In the genomic region with DNA sequence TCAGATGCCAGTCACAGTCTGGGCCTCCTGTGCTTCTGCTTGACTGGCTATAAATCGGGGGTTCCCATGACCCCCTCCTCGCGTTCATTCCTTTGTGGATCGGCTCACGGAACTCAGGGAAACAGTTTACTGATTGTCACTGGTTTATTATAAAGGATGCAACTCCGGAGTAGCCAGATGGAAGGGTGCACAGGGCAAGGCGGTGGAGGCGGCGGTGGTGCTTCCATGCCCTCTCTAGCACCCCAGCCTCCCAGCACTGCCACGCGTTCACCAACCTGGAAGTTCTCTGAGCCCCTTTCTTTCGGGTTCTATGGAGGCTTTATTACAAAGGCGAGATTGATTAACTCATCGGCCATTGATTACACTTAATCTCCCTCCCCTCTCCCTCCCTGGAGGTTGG, we compare ENCODE assay signal across 21 cellular contexts. TPM values are rescaled to one million over a fixed set of nuclear protein-coding genes. Genes with fewer than 3 reads are reported as not detected.
DNase-seq lines count a peak whose midpoint lies in the region; ATAC-seq, FAIRE-seq and TF ChIP-seq lines count a peak whose summit lies in the region.
"Had no signal": no experiment of that assay in that cellular context is flagged by ENCODE, and none has a peak within 500 bp of the region (broad histone marks: within the 10 kb centered on the region; RNA-seq: fewer than 3 reads in every experiment).

No MANE protein-coding gene starts in this region.

- no peaks in the 10 kb centered on the region for H3K9me3 ChIP-seq in CD4-positive, alpha-beta T cell (ENCODE audit: control insufficient read depth, low read length)
- H3K9me3 ChIP-seq in kidney (ENCODE audit: control insufficient read depth in 1 of 2, low read length in 2 of 2), result no peaks in the 10 kb centered on the region
- no peaks in the 10 kb centered on the region for H3K9me3 ChIP-seq in psoas muscle
- H3K9me3 ChIP-seq in esophagus muscularis mucosa, result no peaks in the 10 kb centered on the region

- ATAC-seq in CD4-positive, alpha-beta T cell (ENCODE audit: poor library complexity), result no peak
- ATAC-seq in psoas muscle (peak in 1 of 4 donors; percentile 10), GM21367 (IDR thresholded peaks at IDR 0.05; ENCODE audit: unreplicated experiment) (no peak)

- H3K4me3 Mint-ChIP-seq in activated T-cell treated with anti-CD3 and anti-CD28 coated beads, Interleukin-2, amount 50 U/mL, for 24 hours, result no peak overlapping the region
- H3K4me3 Mint-ChIP-seq in CD4-positive, alpha-beta T cell, result no peak overlapping the region
- H3K4me3 Mint-ChIP-seq: H9 had no signal

- no peak overlapping the region for H3K4me3 ChIP-seq in kidney (ENCODE audit: low read length in 2 of 2)
- no peak overlapping the region for H3K4me3 ChIP-seq in psoas muscle
- no peak overlapping the region for H3K4me3 ChIP-seq in esophagus muscularis mucosa

- DNase-seq in activated T-cell treated with anti-CD3 and anti-CD28 coated beads, Interleukin-2, amount 50 U/mL, for 24 hours, result no peak
- no peak for DNase-seq in activated T-cell treated with anti-CD3 and anti-CD28 coated beads, Interleukin-2, amount 50 U/mL, for 48 hours
- no peak for DNase-seq in CD4-positive, alpha-beta T cell
- DNase-seq in kidney (peak; percentile 25), psoas muscle (no peak), frontal cortex (ENCODE audit: low spot score in 2 of 2) (no peak), esophagus muscularis mucosa (ENCODE audit: extremely low spot score) (no peak)
- DNase-seq: 8988T, COR-L47, DMS 273 treated with DMSO at 0.1 percent for 48 hours, DND-41, H9, Karpas-422, NCI-H1417 treated with DMSO at 0.1 percent for 48 hours, NCI-H1930, NCI-H226, NCI-H524, NCI-H82, OCI-M1 had no signal

- no peak for TF ChIP-seq CTCF in CD4-positive, alpha-beta T cell (IDR thresholded peaks at IDR 0.05)
- TF ChIP-seq CTCF in kidney (IDR thresholded peaks at IDR 0.05; ENCODE audit: borderline replicate concordance, extremely low read depth, insufficient read depth) (no peak), psoas muscle (IDR thresholded peaks at IDR 0.05) (no peak), esophagus muscularis mucosa (IDR thresholded peaks at IDR 0.05) (no peak)

- H3K4me1 ChIP-seq in kidney (ENCODE audit: control insufficient read depth in 1 of 2, insufficient read depth in 1 of 2, low read depth in 1 of 2, low read length in 2 of 2), result peaks cover 0 to 4% of the 10 kb centered on the region in 2 donors
- peaks cover 26% of the 10 kb centered on the region for H3K4me1 ChIP-seq in psoas muscle
- H3K4me1 ChIP-seq in esophagus muscularis mucosa, result peaks cover 13 to 30% (median 21%) of the 10 kb centered on the region in 4 donors

- POLR2A ChIA-PET in CD4-positive, alpha-beta T cell (lab: Charles Lee), result interaction anchor here (1.4 kb wide), 1 partner anchor 11 kb away, joined by 3 read pairs; no protein-coding TSS in a partner anchor

- H3K9ac ChIP-seq in kidney (ENCODE audit: low read length in 2 of 2), result no peak overlapping the region

- intact Hi-C loops in CD4-positive, alpha-beta T cell (cut with DNase I, micrococcal nuclease), result no loop called here
- intact Hi-C loops in kidney (cut with DNase I), result no loop called here
- intact Hi-C loops in psoas muscle (cut with DNase I), result no loop called here
- intact Hi-C loops in esophagus muscularis mucosa (cut with DNase I), result no loop called here

- peak overlapping the region; percentile 59 for H3K27ac Mint-ChIP-seq in activated T-cell treated with anti-CD3 and anti-CD28 coated beads, Interleukin-2, amount 50 U/mL, for 24 hours
- H3K27ac Mint-ChIP-seq in CD4-positive, alpha-beta T cell, result peak overlapping the region; percentile 55

- FAIRE-seq in kidney (lab: Jason Lieb, UNC), result no peak
- no peak for FAIRE-seq in frontal cortex (lab: Jason Lieb, UNC)

- no peaks in the 10 kb centered on the region for H3K27me3 Mint-ChIP-seq in activated T-cell treated with anti-CD3 and anti-CD28 coated beads, Interleukin-2, amount 50 U/mL, for 24 hours
- no peaks in the 10 kb centered on the region for H3K27me3 Mint-ChIP-seq in CD4-positive, alpha-beta T cell
- H3K27me3 Mint-ChIP-seq: IgD-negative memory B cell had no signal

- TF ChIP-seq POLR2A in esophagus muscularis mucosa (IDR thresholded peaks at IDR 0.05; ENCODE audit: low read depth), result no peak

- no peak for TF ChIP-seq EP300 in esophagus muscularis mucosa (IDR thresholded peaks at IDR 0.05)

- no peak overlapping the region for H3K27ac ChIP-seq in CD4-positive, alpha-beta T cell (ENCODE audit: low read depth, low read length)
- no peak overlapping the region for H3K27ac ChIP-seq in kidney (ENCODE audit: low read depth in 2 of 2, low read length in 2 of 2)
- peak overlapping the region; percentile 2 for H3K27ac ChIP-seq in psoas muscle
- no peak overlapping the region for H3K27ac ChIP-seq in esophagus muscularis mucosa (replicated peaks in 1 of 4)

- H3K4me1 Mint-ChIP-seq in activated T-cell treated with anti-CD3 and anti-CD28 coated beads, Interleukin-2, amount 50 U/mL, for 24 hours (ENCODE audit: low read depth), result peaks cover 54% of the 10 kb centered on the region
- H3K4me1 Mint-ChIP-seq in CD4-positive, alpha-beta T cell (ENCODE audit: low read depth), result peaks cover 46% of the 10 kb centered on the region

- CTCF ChIA-PET in CD4-positive, alpha-beta T cell (lab: Charles Lee), result no interaction called here

- no peaks in the 10 kb centered on the region for H3K9me3 Mint-ChIP-seq in activated T-cell treated with anti-CD3 and anti-CD28 coated beads, Interleukin-2, amount 50 U/mL, for 24 hours
- no peaks in the 10 kb centered on the region for H3K9me3 Mint-ChIP-seq in CD4-positive, alpha-beta T cell
- H3K9me3 Mint-ChIP-seq: IgD-negative memory B cell had no signal

- H3K36me3 Mint-ChIP-seq in activated T-cell treated with anti-CD3 and anti-CD28 coated beads, Interleukin-2, amount 50 U/mL, for 24 hours (ENCODE audit: low read depth), result peaks cover 71% of the 10 kb centered on the region
- peaks cover 71% of the 10 kb centered on the region for H3K36me3 Mint-ChIP-seq in CD4-positive, alpha-beta T cell (ENCODE audit: low read depth)

- H3K27me3 ChIP-seq in CD4-positive, alpha-beta T cell (ENCODE audit: control insufficient read depth, insufficient read depth, low read length), result no peaks in the 10 kb centered on the region
- H3K27me3 ChIP-seq in psoas muscle (ENCODE audit: insufficient read depth in 3 of 3, low read length in 2 of 3) (no peaks in the 10 kb centered on the region), esophagus muscularis mucosa (no peaks in the 10 kb centered on the region)

- H3K36me3 ChIP-seq in kidney (ENCODE audit: control insufficient read depth in 1 of 2, insufficient read depth in 2 of 2, low read length in 2 of 2), result peaks cover 15 to 16% of the 10 kb centered on the region in 2 donors
- peaks cover 4 to 19% of the 10 kb centered on the region in 2 donors for H3K36me3 ChIP-seq in psoas muscle (ENCODE audit: insufficient read depth in 1 of 2, low read depth in 1 of 2)
- H3K36me3 ChIP-seq in esophagus muscularis mucosa, result peaks cover 15 to 31% (median 22%) of the 10 kb centered on the region in 4 donors

- 89 to 91% (median 90%) methylated on average over 14 of the region's 14 CpGs for WGBS in psoas muscle, 3 donors
- WGBS in esophagus muscularis mucosa, result 91% methylated on average over 14 of the region's 14 CpGs

RNA-seq across cellular contexts. Expression of a gene that starts 15.6 kb away (rescaled TPM):
- total RNA-seq in CD4-positive, alpha-beta T cell, result 100 to 1,000 TPM; 115 to 128 TPM
- total RNA-seq in kidney (36.8 TPM), psoas muscle (100 to 1,000 TPM; 109 to 382 (median 250) TPM), frontal cortex (28.1 TPM), esophagus muscularis mucosa (10 to 100 TPM; 55.2 to 77.0 (median 72.8) TPM)
- polyA plus RNA-seq in kidney (ENCODE audit: insufficient read depth, low read depth, low replicate concordance) (11.8 TPM), psoas muscle (100 to 1,000 TPM in 2 of 3 donors, 10 to 100 TPM in 1; 82.0 to 291 (median 146) TPM)
